ENCODE assay signal across 8 cellular contexts in the genomic region with DNA sequence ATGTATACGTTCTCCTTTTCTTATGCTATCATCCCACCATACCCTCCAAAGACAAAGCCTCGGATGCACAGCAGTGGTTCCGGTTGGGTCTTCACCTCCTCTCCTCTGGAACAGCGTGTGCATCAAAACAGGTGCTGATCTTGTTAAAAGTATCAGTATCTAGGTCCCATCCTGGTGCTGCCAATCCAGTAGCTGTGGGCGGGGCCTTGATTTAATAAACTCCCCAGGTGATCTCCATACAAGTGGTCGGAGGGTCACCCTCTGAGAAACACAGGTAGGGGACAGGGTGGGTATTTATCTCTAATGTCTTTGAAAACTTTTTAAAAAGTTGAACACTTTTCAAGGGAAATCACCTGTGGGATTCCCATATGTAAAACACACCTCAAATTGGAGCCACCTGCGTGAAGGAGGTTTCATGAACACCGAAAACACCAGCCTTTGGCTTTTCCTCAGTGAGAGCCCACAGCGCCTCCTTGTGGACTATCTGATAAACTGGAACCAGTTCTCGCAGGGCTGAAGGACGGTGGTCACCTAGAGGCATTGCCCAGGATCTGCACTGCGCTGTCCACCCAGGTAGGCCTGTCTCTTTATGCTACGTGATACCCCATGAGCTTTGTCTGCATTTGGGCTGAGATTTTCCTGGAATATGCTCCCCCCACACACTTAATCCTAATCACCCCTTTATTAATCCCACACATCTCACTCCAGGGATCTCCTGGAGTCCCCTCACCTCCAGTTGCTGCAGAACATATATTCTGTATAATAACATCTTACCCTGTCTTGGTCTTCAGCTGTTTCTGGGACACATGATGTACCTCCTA.
DNase-seq lines count a peak whose midpoint lies in the region; ATAC-seq and TF ChIP-seq lines count a peak whose summit lies in the region.

No MANE protein-coding gene starts in this region.

- DNase-seq in NOMO-1 treated with DMSO at 0.1 percent for 48 hours (lab: John Stamatoyannopoulos, UW; ENCODE audit: unreplicated experiment) (peak; percentile 13), NOMO-1 treated with dmso at 0.1 percent for 144 hours (lab: John Stamatoyannopoulos, UW; ENCODE audit: unreplicated experiment) (no peak), NB4 (ENCODE audit: low read depth) (peak; percentile 68), glomerular visceral epithelial cell (ENCODE audit: extremely low spot score) (peak; percentile 58), retinal pigment epithelial cell (ENCODE audit: low read depth) (peak; percentile 18)
- DNase-seq in effector memory CD4-positive, alpha-beta T cell, result no peak

- no peak overlapping the region for H3K4me3 ChIP-seq in NB4 (ENCODE audit: low read depth, low read length)
- no peak overlapping the region for H3K4me3 ChIP-seq in WI38 (ENCODE audit: low read depth, low read length)
- H3K4me3 ChIP-seq in retinal pigment epithelial cell (ENCODE audit: low read length), result no peak overlapping the region
- H3K4me3 ChIP-seq in effector memory CD4-positive, alpha-beta T cell (ENCODE audit: insufficient read depth, low read depth, low read length, poor library complexity, severe bottlenecking), result no peak overlapping the region

- no peaks in the 10 kb centered on the region for H3K36me3 ChIP-seq in effector memory CD4-positive, alpha-beta T cell (ENCODE audit: control insufficient read depth, insufficient read depth, low read length)

- peak; percentile 35 for ATAC-seq in GM21619 (IDR thresholded peaks at IDR 0.05; ENCODE audit: unreplicated experiment)

- no peak overlapping the region for H3K27ac ChIP-seq in effector memory CD4-positive, alpha-beta T cell (ENCODE audit: insufficient read depth, low read length, poor library complexity, severe bottlenecking)

- no peak for TF ChIP-seq POLR2A in NB4 (IDR thresholded peaks at IDR 0.05; ENCODE audit: extremely low read depth, insufficient read length)

- TF ChIP-seq CTCF in NB4 (IDR thresholded peaks at IDR 0.05; ENCODE audit: low read depth, low read length) (peak; percentile 67), WI38 (IDR thresholded peaks at IDR 0.05; ENCODE audit: low read depth, low read length) (peak; percentile 67), retinal pigment epithelial cell (conservative IDR thresholded peaks at IDR 0.05; ENCODE audit: low read depth, low read length) (peak; percentile 82)

- no peaks in the 10 kb centered on the region for H3K4me1 ChIP-seq in effector memory CD4-positive, alpha-beta T cell (ENCODE audit: control insufficient read depth, insufficient read depth, low read length, poor library complexity, severe bottlenecking)

- H3K27me3 ChIP-seq in effector memory CD4-positive, alpha-beta T cell (replicated peaks; ENCODE audit: control insufficient read depth, insufficient read depth, low read length, poor library complexity, severe bottlenecking), result no peaks in the 10 kb centered on the region

- no peaks in the 10 kb centered on the region for H3K9me3 ChIP-seq in effector memory CD4-positive, alpha-beta T cell (ENCODE audit: control insufficient read depth, low read length)

Comparison
In these comparisons a context has a peak if more than half of its experiments do, and no peak if none do; other contexts are left out.
1. DNase-seq: peak in NOMO-1 treated with DMSO at 0.1 percent for 48 hours (single experiment), NB4 (single experiment), glomerular visceral epithelial cell (single experiment) and retinal pigment epithelial cell (single experiment); none in NOMO-1 treated with dmso at 0.1 percent for 144 hours (single experiment) and effector memory CD4-positive, alpha-beta T cell (0 of 3).
2. Peak in every context shown above with its lines, with median percentiles within 50 percentile points of each other: CTCF ChIP-seq.